ENCODE assay signal across 10 cellular contexts in genomic region chr5:15794117-15794985, GRCh38.
DNase-seq lines count a peak whose midpoint lies in the region; ATAC-seq and TF ChIP-seq lines count a peak whose summit lies in the region.
"Had no signal": no experiment of that assay in that cellular context is flagged by ENCODE, and none has a peak within 500 bp of the region (broad histone marks: within the 10 kb centered on the region; RNA-seq: fewer than 3 reads in every experiment).

No MANE protein-coding gene starts in this region.

- H3K4me3 Mint-ChIP-seq in activated CD4-positive, alpha-beta memory T cell treated with anti-CD3 and anti-CD28 coated beads for 36 hours: no peak overlapping the region
- no peak overlapping the region for H3K4me3 Mint-ChIP-seq in stimulated activated naive B cell treated with anti-CD40 and anti-IgM and Interleukin-4, amounts not matched to agents 10 μg/mL and 1 μg/mL and 100 μg/mL, for 72 hours

- peak; percentile 6 for TF ChIP-seq CTCF in HFF-Myc (IDR thresholded peaks at IDR 0.05; ENCODE audit: low read depth, low read length, missing control alignments)
- TF ChIP-seq CTCF in SK-N-SH (IDR thresholded peaks at IDR 0.05): peak; percentile 62
- TF ChIP-seq CTCF in foreskin fibroblast (IDR thresholded peaks at IDR 0.05; ENCODE audit: low read depth, low read length): peak; percentile 7

- no peaks in the 10 kb centered on the region for H3K9me3 ChIP-seq in SK-N-SH

- H3K27ac ChIP-seq in SK-N-SH (ENCODE audit: low read depth in 2 of 2, low read length in 1 of 2): peak overlapping the region in 1 of 2 experiments; percentile 67; a peak in 2 of 4 replicates

- 0 out of 2 replicates have a peak overlapping the region, but pooled peaks have one; percentile 10 for H3K4me2 ChIP-seq in SK-N-SH

- H3K9me2 ChIP-seq in SK-N-SH: no peaks in the 10 kb centered on the region

- POLR2A ChIA-PET in SK-N-SH (lab: Yijun Ruan, JAX): no interaction called here
- POLR2A ChIA-PET in activated CD4-positive, alpha-beta memory T cell treated with anti-CD3 and anti-CD28 coated beads for 36 hours (lab: Charles Lee): no interaction called here

- H3K36me3 ChIP-seq in SK-N-SH (replicated peaks in 1 of 2; ENCODE audit: control insufficient read depth in 1 of 2, insufficient read depth in 2 of 2, low read length in 1 of 2): no peaks in the 10 kb centered on the region

- no peaks in the 10 kb centered on the region for H3F3A ChIP-seq in SK-N-SH (replicated peaks; ENCODE audit: insufficient read depth)

- H3K4me1 Mint-ChIP-seq in activated CD4-positive, alpha-beta memory T cell treated with anti-CD3 and anti-CD28 coated beads for 36 hours (ENCODE audit: low read depth): no peaks in the 10 kb centered on the region
- no peaks in the 10 kb centered on the region for H3K4me1 Mint-ChIP-seq in stimulated activated naive B cell treated with anti-CD40 and anti-IgM and Interleukin-4, amounts not matched to agents 10 μg/mL and 1 μg/mL and 100 μg/mL, for 72 hours

- H3K4me3 ChIP-seq in HFF-Myc (replicated peaks; ENCODE audit: low read depth, low read length) (no peak overlapping the region), SK-N-SH (ENCODE audit: low read depth in 2 of 2, low read length in 1 of 2) (no peak overlapping the region), foreskin fibroblast (ENCODE audit: low read depth in 1 of 2, low read length in 2 of 2) (no peak overlapping the region)

- H3K27ac Mint-ChIP-seq in activated CD4-positive, alpha-beta memory T cell treated with anti-CD3 and anti-CD28 coated beads for 36 hours: no peak overlapping the region
- no peak overlapping the region for H3K27ac Mint-ChIP-seq in stimulated activated naive B cell treated with anti-CD40 and anti-IgM and Interleukin-4, amounts not matched to agents 10 μg/mL and 1 μg/mL and 100 μg/mL, for 72 hours

- no peak for TF ChIP-seq EP300 in SK-N-SH (IDR thresholded peaks at IDR 0.05; ENCODE audit: borderline replicate concordance in 1 of 2, low read depth in 1 of 2, low read length in 1 of 2)

- DNase-seq in HFF-Myc (ENCODE audit: extremely low read depth, low read depth) (no peak), SK-N-SH (peak; percentile 26), foreskin fibroblast (peak in 1 of 2 donors; percentile 58), sciatic nerve (ENCODE audit: low spot score) (no peak), T-helper 2 cell (no peak)
- no peak for DNase-seq in activated CD4-positive, alpha-beta memory T cell treated with anti-CD3 and anti-CD28 coated beads for 36 hours
- DNase-seq in stimulated activated naive B cell treated with anti-CD40 and anti-IgM and Interleukin-4, amounts not matched to agents 10 μg/mL and 1 μg/mL and 100 μg/mL, for 72 hours: no peak
- DNase-seq: activated CD4-positive, alpha-beta T cell treated with anti-CD3 and anti-CD28 coated beads for 4 hours; NCI-H69 had no signal

- no peaks in the 10 kb centered on the region for H3K27me3 ChIP-seq in SK-N-SH (ENCODE audit: insufficient read depth)

- ATAC-seq in sciatic nerve (peak; percentile 48), HG02885 (IDR thresholded peaks at IDR 0.05; ENCODE audit: poor library complexity, unreplicated experiment) (no peak)
- no peak for ATAC-seq in stimulated activated naive B cell treated with anti-CD40 and anti-IgM and Interleukin-4, amounts not matched to agents 10 μg/mL and 1 μg/mL and 100 μg/mL, for 72 hours (replicated peaks)

- H3K9me3 Mint-ChIP-seq in activated CD4-positive, alpha-beta memory T cell treated with anti-CD3 and anti-CD28 coated beads for 36 hours: no peaks in the 10 kb centered on the region
- peaks cover 0 to 3% of the 10 kb centered on the region in 2 donors for H3K9me3 Mint-ChIP-seq in stimulated activated naive B cell treated with anti-CD40 and anti-IgM and Interleukin-4, amounts not matched to agents 10 μg/mL and 1 μg/mL and 100 μg/mL, for 72 hours

- CTCF ChIA-PET in SK-N-SH (lab: Yijun Ruan, JAX): interaction anchor here (0.9 to 3.3 kb wide), 10 partner anchors 14 to 688 kb away, joined by 3 to 13 read pairs (median 4); no protein-coding TSS in a partner anchor
- CTCF ChIA-PET in activated CD4-positive, alpha-beta memory T cell treated with anti-CD3 and anti-CD28 coated beads for 36 hours (lab: Charles Lee): no interaction called here

- no peak overlapping the region; the same call in 1 of the 2 replicates for H2AFZ ChIP-seq in SK-N-SH (ENCODE audit: low read depth)

- H4K20me1 ChIP-seq in SK-N-SH (ENCODE audit: insufficient read depth): peaks cover 3% of the 10 kb centered on the region; the same call in 1 of the 2 replicates

- peaks cover 4% of the 10 kb centered on the region; the same call in 1 of the 2 replicates for H3K79me2 ChIP-seq in SK-N-SH (ENCODE audit: insufficient read depth)

- peaks cover 12 to 31% of the 10 kb centered on the region in 2 experiments for H3K4me1 ChIP-seq in SK-N-SH (ENCODE audit: control insufficient read depth in 1 of 2, insufficient read depth in 2 of 2, low read depth in 1 of 2, low read length in 1 of 2)

- no peak overlapping the region for H3K9ac ChIP-seq in SK-N-SH

- H3K27me3 Mint-ChIP-seq in activated CD4-positive, alpha-beta memory T cell treated with anti-CD3 and anti-CD28 coated beads for 36 hours: no peaks in the 10 kb centered on the region
- H3K27me3 Mint-ChIP-seq in stimulated activated naive B cell treated with anti-CD40 and anti-IgM and Interleukin-4, amounts not matched to agents 10 μg/mL and 1 μg/mL and 100 μg/mL, for 72 hours: no peaks in the 10 kb centered on the region

- 69% methylated on average over 5 of the region's 5 CpGs for WGBS in SK-N-SH (ENCODE audit: low lambda C conversion rate)

- TF ChIP-seq RAD21 in SK-N-SH (IDR thresholded peaks at IDR 0.05; ENCODE audit: low read length): peak; percentile 67

- H3K36me3 Mint-ChIP-seq in activated CD4-positive, alpha-beta memory T cell treated with anti-CD3 and anti-CD28 coated beads for 36 hours: no peaks in the 10 kb centered on the region
- H3K36me3 Mint-ChIP-seq in stimulated activated naive B cell treated with anti-CD40 and anti-IgM and Interleukin-4, amounts not matched to agents 10 μg/mL and 1 μg/mL and 100 μg/mL, for 72 hours: no peaks in the 10 kb centered on the region

- intact Hi-C loops in sciatic nerve (cut with DNase I): no loop called here
- intact Hi-C loops in activated CD4-positive, alpha-beta memory T cell treated with anti-CD3 and anti-CD28 coated beads for 36 hours (cut with micrococcal nuclease): no loop called here

TF ChIP-seq in SK-N-SH, 30 proteins besides CTCF, POLR2A, EP300 and RAD21:
- TF ChIP-seq RCOR1 (IDR thresholded peaks at IDR 0.05; ENCODE audit: low read length) (no peak), IRF3 (IDR thresholded peaks at IDR 0.05; ENCODE audit: low read depth, low read length) (no peak), RFX5 (IDR thresholded peaks at IDR 0.05; ENCODE audit: low read length) (no peak), SMC3 (IDR thresholded peaks at IDR 0.05; ENCODE audit: low read depth, low read length) (peak; percentile 52), FOXJ3 (CRISPR knock-in tag; IDR thresholded peaks at IDR 0.05) (no peak), MXI1 (IDR thresholded peaks at IDR 0.05; ENCODE audit: low read depth, low read length) (no peak), ELF1 (IDR thresholded peaks at IDR 0.05) (no peak), GATA2 (CRISPR knock-in tag; IDR thresholded peaks at IDR 0.05) (no peak)

Comparison
In these comparisons a context has a peak if more than half of its experiments do, and no peak if none do; other contexts are left out.
1. CTCF ChIP-seq: peak in every context shown above with its lines; median percentile 62 in SK-N-SH; 7 in foreskin fibroblast; 6 in HFF-Myc.